ENCODE assay signal across 19 cellular contexts in genomic region chr7:38506004-38506403, GRCh38.
"Had no signal": no experiment of that assay in that cellular context is flagged by ENCODE, and none has a peak within 500 bp of the region (broad histone marks: within the 10 kb centered on the region; RNA-seq: fewer than 3 reads in every experiment).

No MANE protein-coding gene starts in this region.

- DNase-seq: activated CD4-positive, alpha-beta T cell treated with anti-CD3 and anti-CD28 coated beads, Interleukin-2, amount 10 ng/mL, durations not matched to agents 7 days and 5 days; activated CD4-positive, CD25-positive, alpha-beta regulatory T cell treated with anti-CD3 and anti-CD28 coated beads, Interleukin-2, amount 50 U/mL, for 72 hours; activated CD8-positive, alpha-beta memory T cell treated with anti-CD3 and anti-CD28 coated beads, Interleukin-2, amount 10 ng/mL, durations not matched to agents 7 days and 5 days; activated CD8-positive, alpha-beta T cell treated with anti-CD3 and anti-CD28 coated beads for 36 hours; activated effector memory CD4-positive, alpha-beta T cell treated with anti-CD3 and anti-CD28 coated beads, Interleukin-2, amount 50 U/mL, for 16 hours; activated naive CD4-positive, alpha-beta T cell treated with anti-CD3 and anti-CD28 coated beads, Interleukin-2, amount 50 U/mL, for 16 hours; activated naive CD8-positive, alpha-beta T cell treated with anti-CD3 and anti-CD28 coated beads, Interleukin-2, amount 50 U/mL, for 24 hours; activated T-cell treated with anti-CD3 and anti-CD28 coated beads for 4 hours; aorta; effector CD4-positive, alpha-beta T cell; erythroblast; heart left ventricle; left cardiac atrium; retina; sigmoid colon; stimulated activated CD4-positive, alpha-beta T cell treated with anti-CD3 and anti-CD28 coated beads, Interleukin-2, amount 100 ng/mL, for 48 hours; stimulated activated naive CD4-positive, alpha-beta T cell treated with Interleukin-2 at 50 U/mL for 16 hours; T-helper 9 cell; upper lobe of right lung had no signal

- H3K27me3 ChIP-seq: heart left ventricle, sigmoid colon, upper lobe of right lung had no signal

- H3K9me3 ChIP-seq: heart left ventricle, sigmoid colon, upper lobe of right lung had no signal

- H3K4me1 ChIP-seq: heart left ventricle, sigmoid colon, upper lobe of right lung had no signal

- H3K36me3 ChIP-seq: heart left ventricle, sigmoid colon, upper lobe of right lung had no signal

- H3K4me3 ChIP-seq: heart left ventricle, sigmoid colon, upper lobe of right lung had no signal
